ENCODE assay signal across 39 cellular contexts in the genomic region with DNA sequence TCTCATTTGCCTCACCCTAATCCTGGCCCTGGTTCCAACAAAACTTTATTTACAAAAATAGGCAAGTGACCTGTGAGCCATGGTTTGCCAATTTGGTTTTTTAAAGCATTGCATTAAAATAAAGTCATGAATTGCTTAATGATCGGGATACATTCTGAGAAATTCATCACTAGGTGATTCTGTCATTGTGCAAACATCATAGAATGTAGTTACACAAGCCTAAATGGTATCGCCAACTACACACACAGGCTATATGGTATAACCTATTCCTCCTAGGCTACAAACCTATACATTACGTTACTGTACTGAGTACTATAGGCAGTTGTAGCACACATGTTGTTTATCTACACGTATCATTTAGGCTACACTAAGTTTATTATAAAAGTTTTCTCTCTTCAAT.
"Had no signal": no experiment of that assay in that cellular context is flagged by ENCODE, and none has a peak within 500 bp of the region (broad histone marks: within the 10 kb centered on the region; RNA-seq: fewer than 3 reads in every experiment).

No MANE protein-coding gene starts in this region.

- H3K36me3 ChIP-seq: adrenal gland, brain microvascular endothelial cell, breast epithelium, cardiac muscle cell had no signal

- H3K27ac ChIP-seq: adrenal gland, body of pancreas, brain microvascular endothelial cell, breast epithelium, cardiac muscle cell, VCaP had no signal

- H3K4me1 ChIP-seq: adrenal gland, breast epithelium had no signal

- H3K27me3 ChIP-seq: adrenal gland, body of pancreas, brain microvascular endothelial cell, cardiac muscle cell had no signal

- H3K9me3 ChIP-seq: adrenal gland, body of pancreas, breast epithelium had no signal

- H3K4me3 Mint-ChIP-seq: activated B cell treated with CpG ODN at 0.5 μM for 24 hours; activated CD4-positive, alpha-beta memory T cell treated with anti-CD3 and anti-CD28 coated beads for 36 hours; activated CD4-positive, alpha-beta T cell treated with anti-CD3 and anti-CD28 coated beads, Interleukin-2, amount 10 ng/mL, durations not matched to agents 24 days and 14 days; activated CD8-positive, alpha-beta T cell treated with anti-CD3 and anti-CD28 coated beads for 36 hours; activated naive CD4-positive, alpha-beta T cell treated with anti-CD3 and anti-CD28 coated beads for 36 hours; activated naive CD8-positive, alpha-beta T cell treated with anti-CD3 and anti-CD28 coated beads for 36 hours; activated T-cell treated with anti-CD3 and anti-CD28 coated beads, Interleukin-2, amount 50 U/mL, for 4 hours; activated T-cell treated with anti-CD3 and anti-CD28 coated beads, Interleukin-2, amount 50 U/mL, for 72 hours; activated T-helper 1 cell treated with anti-CD3 and anti-CD28 coated beads, Interleukin-12 subunit alpha, Interleukin-12 subunit beta, Interleukin-2, Interleukin-4 antibody, amounts not matched to agents 30 ng/mL and 10 ng/mL and 1 ng/mL, durations not matched to agents 14 hours and 24 hours and 36 hours; activated T-helper 17 cell treated with anti-CD3 and anti-CD28 coated beads, Interleukin-2, amount 50 U/mL, for 72 hours; central memory CD8-positive, alpha-beta T cell; T-helper 1 cell treated with Interleukin-12 subunit alpha and Interleukin-12 subunit beta and Interleukin-4 antibody, amounts not matched to agents 30 μg/mL and 1 μg/mL, for 36 hours; T-helper 2 cell treated with Interferon-gamma antibody and Interleukin-4, amounts not matched to agents 5 μg/mL and 100 μg/mL, for 36 hours had no signal

- ATAC-seq: activated CD8-positive, alpha-beta T cell treated with anti-CD3 and anti-CD28 coated beads for 36 hours; activated naive CD4-positive, alpha-beta T cell treated with anti-CD3 and anti-CD28 coated beads, Interleukin-2, amount 50 U/mL, for 72 hours; activated T-cell treated with anti-CD3 and anti-CD28 coated beads, Interleukin-2, amount 50 U/mL, for 4 hours; activated T-cell treated with anti-CD3 and anti-CD28 coated beads, Interleukin-2, amount 50 U/mL, for 72 hours; activated T-helper 17 cell treated with anti-CD3 and anti-CD28 coated beads, Interleukin-2, amount 50 U/mL, for 72 hours; body of pancreas had no signal

- H3K36me3 Mint-ChIP-seq: activated CD4-positive, alpha-beta memory T cell treated with anti-CD3 and anti-CD28 coated beads for 36 hours; activated naive CD4-positive, alpha-beta T cell treated with anti-CD3 and anti-CD28 coated beads, Interleukin-2, amount 50 U/mL, for 72 hours; activated naive CD8-positive, alpha-beta T cell treated with anti-CD3 and anti-CD28 coated beads for 36 hours had no signal

- DNase-seq: activated B cell treated with CpG ODN at 0.5 μM for 24 hours; activated CD4-positive, alpha-beta memory T cell treated with anti-CD3 and anti-CD28 coated beads for 36 hours; activated CD4-positive, alpha-beta T cell treated with anti-CD3 and anti-CD28 coated beads for 4 hours; activated CD4-positive, alpha-beta T cell treated with anti-CD3 and anti-CD28 coated beads, Interleukin-2, amount 10 ng/mL, durations not matched to agents 24 days and 14 days; activated CD4-positive, alpha-beta T cell treated with anti-CD3 and anti-CD28 coated beads, Interleukin-2, amount 50 U/mL, for 1 hour; activated CD4-positive, alpha-beta T cell treated with anti-CD3 and anti-CD28 coated beads, Interleukin-2, amount 50 U/mL, for 4 hours; activated CD4-positive, CD25-positive, alpha-beta regulatory T cell treated with anti-CD3 and anti-CD28 coated beads, Interleukin-2, amount 50 U/mL, for 72 hours; activated CD8-positive, alpha-beta memory T cell treated with anti-CD3 and anti-CD28 coated beads, Interleukin-2, amount 50 U/mL, for 4 hours; activated CD8-positive, alpha-beta T cell treated with anti-CD3 and anti-CD28 coated beads for 36 hours; activated effector memory CD4-positive, alpha-beta T cell treated with anti-CD3 and anti-CD28 coated beads, Interleukin-2, amount 50 U/mL, for 16 hours; activated gamma-delta T cell treated with Interleukin-2 at 50 U/mL for 16 hours; activated naive CD4-positive, alpha-beta T cell; activated naive CD4-positive, alpha-beta T cell treated with anti-CD3 and anti-CD28 coated beads for 36 hours; activated naive CD4-positive, alpha-beta T cell treated with anti-CD3 and anti-CD28 coated beads, Interleukin-2, amount 50 U/mL, for 16 hours; activated naive CD8-positive, alpha-beta T cell treated with anti-CD3 and anti-CD28 coated beads for 36 hours; activated T-cell treated with anti-CD3 and anti-CD28 coated beads for 4 hours; activated T-cell treated with anti-CD3 and anti-CD28 coated beads, Interleukin-2, amount 50 U/mL, for 1 hour; activated T-cell treated with anti-CD3 and anti-CD28 coated beads, Interleukin-2, amount 50 U/mL, for 4 hours; activated T-cell treated with anti-CD3 and anti-CD28 coated beads, Interleukin-2, amount 50 U/mL, for 72 hours; adrenal gland; amniotic stem cell; aorta; body of pancreas; brain microvascular endothelial cell; caudate nucleus; cerebellar nuclear complex; T-helper 2 cell; T-helper 9 cell had no signal

- H3K4me3 ChIP-seq: adrenal gland, body of pancreas, breast epithelium, cardiac muscle cell had no signal

- H3K4me1 Mint-ChIP-seq: central memory CD8-positive, alpha-beta T cell had no signal

- H3K9me3 Mint-ChIP-seq: activated B cell treated with CpG ODN at 0.5 μM for 24 hours; activated CD4-positive, alpha-beta memory T cell treated with anti-CD3 and anti-CD28 coated beads for 36 hours; activated CD8-positive, alpha-beta T cell treated with anti-CD3 and anti-CD28 coated beads for 36 hours; activated naive CD4-positive, alpha-beta T cell treated with anti-CD3 and anti-CD28 coated beads, Interleukin-2, amount 50 U/mL, for 72 hours; activated naive CD8-positive, alpha-beta T cell treated with anti-CD3 and anti-CD28 coated beads for 36 hours; activated T-cell treated with anti-CD3 and anti-CD28 coated beads, Interleukin-2, amount 50 U/mL, for 4 hours; activated T-cell treated with anti-CD3 and anti-CD28 coated beads, Interleukin-2, amount 50 U/mL, for 72 hours; activated T-helper 1 cell treated with anti-CD3 and anti-CD28 coated beads, Interleukin-12 subunit alpha, Interleukin-12 subunit beta, Interleukin-2, Interleukin-4 antibody, amounts not matched to agents 30 ng/mL and 10 ng/mL and 1 ng/mL, durations not matched to agents 14 hours and 24 hours and 36 hours; activated T-helper 17 cell treated with anti-CD3 and anti-CD28 coated beads, Interleukin-2, amount 50 U/mL, for 72 hours; central memory CD8-positive, alpha-beta T cell; T-helper 1 cell treated with Interleukin-12 subunit alpha and Interleukin-12 subunit beta and Interleukin-4 antibody, amounts not matched to agents 30 μg/mL and 1 μg/mL, for 36 hours; T-helper 2 cell treated with Interferon-gamma antibody and Interleukin-4, amounts not matched to agents 5 μg/mL and 100 μg/mL, for 36 hours had no signal

- FAIRE-seq: astrocyte, TTC549 had no signal

- H3K27ac Mint-ChIP-seq: activated B cell treated with CpG ODN at 0.5 μM for 24 hours; activated CD4-positive, alpha-beta memory T cell treated with anti-CD3 and anti-CD28 coated beads for 36 hours; activated CD4-positive, alpha-beta T cell treated with anti-CD3 and anti-CD28 coated beads, Interleukin-2, amount 10 ng/mL, durations not matched to agents 24 days and 14 days; activated CD8-positive, alpha-beta T cell treated with anti-CD3 and anti-CD28 coated beads for 36 hours; activated naive CD4-positive, alpha-beta T cell treated with anti-CD3 and anti-CD28 coated beads for 36 hours; activated naive CD4-positive, alpha-beta T cell treated with anti-CD3 and anti-CD28 coated beads, Interleukin-2, amount 50 U/mL, for 72 hours; activated naive CD8-positive, alpha-beta T cell treated with anti-CD3 and anti-CD28 coated beads for 36 hours; activated T-cell treated with anti-CD3 and anti-CD28 coated beads, Interleukin-2, amount 50 U/mL, for 72 hours; activated T-helper 1 cell treated with anti-CD3 and anti-CD28 coated beads, Interleukin-12 subunit alpha, Interleukin-12 subunit beta, Interleukin-2, Interleukin-4 antibody, amounts not matched to agents 30 ng/mL and 10 ng/mL and 1 ng/mL, durations not matched to agents 14 hours and 24 hours and 36 hours; activated T-helper 17 cell treated with anti-CD3 and anti-CD28 coated beads, Interleukin-2, amount 50 U/mL, for 72 hours; T-helper 1 cell treated with Interleukin-12 subunit alpha and Interleukin-12 subunit beta and Interleukin-4 antibody, amounts not matched to agents 30 μg/mL and 1 μg/mL, for 36 hours; T-helper 2 cell treated with Interferon-gamma antibody and Interleukin-4, amounts not matched to agents 5 μg/mL and 100 μg/mL, for 36 hours had no signal
